ENCODE assay signal across 20 cellular contexts in genomic region chr1:44347280-44347679, GRCh38. TPM values are rescaled to one million over a fixed set of nuclear protein-coding genes. Genes with fewer than 3 reads are reported as not detected.
DNase-seq lines count a peak whose midpoint lies in the region; ATAC-seq and TF ChIP-seq lines count a peak whose summit lies in the region.
"Had no signal": no experiment of that assay in that cellular context is flagged by ENCODE, and none has a peak within 500 bp of the region (broad histone marks: within the 10 kb centered on the region; RNA-seq: fewer than 3 reads in every experiment).

No MANE protein-coding gene starts in this region.

- CTCF ChIA-PET in activated CD8-positive, alpha-beta T cell treated with anti-CD3 and anti-CD28 coated beads, Interleukin-2, amount 10 ng/mL, durations not matched to agents 7 days and 5 days (lab: Charles Lee): interaction anchor here (1.5 kb wide), 1 partner anchor 305 kb away, joined by 6 read pairs; no protein-coding TSS in a partner anchor

- POLR2A ChIA-PET in activated CD8-positive, alpha-beta T cell treated with anti-CD3 and anti-CD28 coated beads, Interleukin-2, amount 10 ng/mL, durations not matched to agents 7 days and 5 days (lab: Charles Lee): no interaction called here

- ATAC-seq in left lung (peak; percentile 58), thoracic aorta (ENCODE audit: insufficient number of reproducible peaks, low FRiP score, low read depth) (peak; percentile 93), GM18907 (IDR thresholded peaks at IDR 0.05; ENCODE audit: unreplicated experiment) (no peak)
- no peak for ATAC-seq in activated CD8-positive, alpha-beta T cell treated with anti-CD3 and anti-CD28 coated beads, Interleukin-2, amount 10 ng/mL, durations not matched to agents 7 days and 5 days
- ATAC-seq: GM12878; pancreas; stimulated activated naive B cell treated with anti-CD40 and anti-IgM and Interleukin-4, amounts not matched to agents 10 μg/mL and 1 μg/mL and 100 μg/mL, for 72 hours had no signal

- no peak for TF ChIP-seq CTCF in brain (conservative IDR thresholded peaks at IDR 0.05)
- no peak for TF ChIP-seq CTCF in left lung (IDR thresholded peaks at IDR 0.05)
- TF ChIP-seq CTCF in thoracic aorta (IDR thresholded peaks at IDR 0.05): no peak

- no peaks in the 10 kb centered on the region for H3K27me3 Mint-ChIP-seq in brain
- no peaks in the 10 kb centered on the region for H3K27me3 Mint-ChIP-seq in activated CD4-positive, alpha-beta T cell treated with anti-CD3 and anti-CD28 coated beads, Interleukin-2, amount 10 ng/mL, durations not matched to agents 24 days and 14 days
- no peaks in the 10 kb centered on the region for H3K27me3 Mint-ChIP-seq in activated CD8-positive, alpha-beta T cell treated with anti-CD3 and anti-CD28 coated beads, Interleukin-2, amount 10 ng/mL, durations not matched to agents 7 days and 5 days (ENCODE audit: low read depth)
- H3K27me3 Mint-ChIP-seq in activated T-helper 2 cell treated with anti-CD3 and anti-CD28 coated beads, Interferon-gamma antibody, Interleukin-2, Interleukin-4, amounts not matched to agents 10 μg/mL and 5 μg/mL and 100 μg/mL, durations not matched to agents 14 hours and 24 hours and 36 hours (ENCODE audit: low read depth): no peaks in the 10 kb centered on the region
- H3K27me3 Mint-ChIP-seq: activated naive CD4-positive, alpha-beta T cell treated with anti-CD3 and anti-CD28 coated beads, Interleukin-2, amount 50 U/mL, for 24 hours; stimulated activated naive B cell treated with anti-CD40 and anti-IgM and Interleukin-4, amounts not matched to agents 10 μg/mL and 1 μg/mL and 100 μg/mL, for 72 hours had no signal

- DNase-seq in EL (peak; percentile 22), left lung (no peak), thoracic aorta (ENCODE audit: low spot score) (no peak)
- no peak for DNase-seq in activated CD4-positive, alpha-beta T cell treated with anti-CD3 and anti-CD28 coated beads, Interleukin-2, amount 10 ng/mL, durations not matched to agents 24 days and 14 days
- no peak for DNase-seq in activated CD8-positive, alpha-beta T cell treated with anti-CD3 and anti-CD28 coated beads, Interleukin-2, amount 10 ng/mL, durations not matched to agents 7 days and 5 days
- no peak for DNase-seq in activated T-helper 2 cell treated with anti-CD3 and anti-CD28 coated beads, Interferon-gamma antibody, Interleukin-2, Interleukin-4, amounts not matched to agents 10 μg/mL and 5 μg/mL and 100 μg/mL, durations not matched to agents 14 hours and 24 hours and 36 hours (ENCODE audit: low spot score)
- DNase-seq: activated CD4-positive, alpha-beta T cell treated with anti-CD3 and anti-CD28 coated beads for 4 hours; AML-193; Caco-2; NCI-H1436; NCI-H226; pancreas; spleen; stimulated activated naive B cell treated with anti-CD40 and anti-IgM and Interleukin-4, amounts not matched to agents 10 μg/mL and 1 μg/mL and 100 μg/mL, for 72 hours; uterus had no signal

- intact Hi-C loops in left lung (cut with DNase I): no loop called here
- intact Hi-C loops in activated CD4-positive, alpha-beta T cell treated with anti-CD3 and anti-CD28 coated beads, Interleukin-2, amount 10 ng/mL, durations not matched to agents 24 days and 14 days (cut with micrococcal nuclease): no loop called here
- intact Hi-C loops in activated T-helper 2 cell treated with anti-CD3 and anti-CD28 coated beads, Interferon-gamma antibody, Interleukin-2, Interleukin-4, amounts not matched to agents 10 μg/mL and 5 μg/mL and 100 μg/mL, durations not matched to agents 14 hours and 24 hours and 36 hours (cut with micrococcal nuclease): no loop called here

- H3K27ac ChIP-seq in left lung (peak overlapping the region in 1 of 2 donors; percentile 14), thoracic aorta (peak overlapping the region; percentile 80 to 87)
- H3K27ac ChIP-seq: cardiac muscle cell, pancreas, uterus had no signal

- H3K36me3 ChIP-seq in left lung: no peaks in the 10 kb centered on the region
- H3K36me3 ChIP-seq in thoracic aorta: no peaks in the 10 kb centered on the region
- H3K36me3 ChIP-seq: cardiac muscle cell, pancreas, uterus had no signal

- H3K4me3 ChIP-seq in left lung: no peak overlapping the region
- H3K4me3 ChIP-seq in thoracic aorta: peak overlapping the region; percentile 14
- H3K4me3 ChIP-seq: cardiac muscle cell, GM12878, pancreas, spleen, uterus had no signal

- H3K4me1 ChIP-seq in left lung (no peaks in the 10 kb centered on the region), thoracic aorta (ENCODE audit: control insufficient read depth in 1 of 2, low read depth in 2 of 2) (peaks cover 24 to 39% of the 10 kb centered on the region in 2 donors)
- H3K4me1 ChIP-seq: Caco-2 had no signal

- peak overlapping the region in 3 of 5 experiments; percentile 16 to 93 (median 58) for H3K27ac Mint-ChIP-seq in brain
- no peak overlapping the region for H3K27ac Mint-ChIP-seq in activated CD4-positive, alpha-beta T cell treated with anti-CD3 and anti-CD28 coated beads, Interleukin-2, amount 10 ng/mL, durations not matched to agents 24 days and 14 days
- H3K27ac Mint-ChIP-seq in activated CD8-positive, alpha-beta T cell treated with anti-CD3 and anti-CD28 coated beads, Interleukin-2, amount 10 ng/mL, durations not matched to agents 7 days and 5 days: no peak overlapping the region
- H3K27ac Mint-ChIP-seq in activated T-helper 2 cell treated with anti-CD3 and anti-CD28 coated beads, Interferon-gamma antibody, Interleukin-2, Interleukin-4, amounts not matched to agents 10 μg/mL and 5 μg/mL and 100 μg/mL, durations not matched to agents 14 hours and 24 hours and 36 hours: no peak overlapping the region
- H3K27ac Mint-ChIP-seq: activated naive CD4-positive, alpha-beta T cell treated with anti-CD3 and anti-CD28 coated beads, Interleukin-2, amount 50 U/mL, for 24 hours; stimulated activated naive B cell treated with anti-CD40 and anti-IgM and Interleukin-4, amounts not matched to agents 10 μg/mL and 1 μg/mL and 100 μg/mL, for 72 hours had no signal

- H3K36me3 Mint-ChIP-seq in brain: peaks cover 13% of the 10 kb centered on the region
- H3K36me3 Mint-ChIP-seq in activated CD4-positive, alpha-beta T cell treated with anti-CD3 and anti-CD28 coated beads, Interleukin-2, amount 10 ng/mL, durations not matched to agents 24 days and 14 days (ENCODE audit: low read depth): peaks cover 3% of the 10 kb centered on the region
- no peaks in the 10 kb centered on the region for H3K36me3 Mint-ChIP-seq in activated CD8-positive, alpha-beta T cell treated with anti-CD3 and anti-CD28 coated beads, Interleukin-2, amount 10 ng/mL, durations not matched to agents 7 days and 5 days (ENCODE audit: low read depth)
- no peaks in the 10 kb centered on the region for H3K36me3 Mint-ChIP-seq in activated T-helper 2 cell treated with anti-CD3 and anti-CD28 coated beads, Interferon-gamma antibody, Interleukin-2, Interleukin-4, amounts not matched to agents 10 μg/mL and 5 μg/mL and 100 μg/mL, durations not matched to agents 14 hours and 24 hours and 36 hours (ENCODE audit: low read depth)

- H3K9me3 Mint-ChIP-seq in brain: no peaks in the 10 kb centered on the region
- H3K9me3 Mint-ChIP-seq in activated CD4-positive, alpha-beta T cell treated with anti-CD3 and anti-CD28 coated beads, Interleukin-2, amount 10 ng/mL, durations not matched to agents 24 days and 14 days: no peaks in the 10 kb centered on the region
- no peaks in the 10 kb centered on the region for H3K9me3 Mint-ChIP-seq in activated CD8-positive, alpha-beta T cell treated with anti-CD3 and anti-CD28 coated beads, Interleukin-2, amount 10 ng/mL, durations not matched to agents 7 days and 5 days (ENCODE audit: insufficient read depth)
- no peaks in the 10 kb centered on the region for H3K9me3 Mint-ChIP-seq in activated T-helper 2 cell treated with anti-CD3 and anti-CD28 coated beads, Interferon-gamma antibody, Interleukin-2, Interleukin-4, amounts not matched to agents 10 μg/mL and 5 μg/mL and 100 μg/mL, durations not matched to agents 14 hours and 24 hours and 36 hours
- H3K9me3 Mint-ChIP-seq: activated naive CD4-positive, alpha-beta T cell treated with anti-CD3 and anti-CD28 coated beads, Interleukin-2, amount 50 U/mL, for 24 hours; stimulated activated naive B cell treated with anti-CD40 and anti-IgM and Interleukin-4, amounts not matched to agents 10 μg/mL and 1 μg/mL and 100 μg/mL, for 72 hours had no signal

- peak overlapping the region in 1 of 5 experiments; percentile 70 for H3K4me3 Mint-ChIP-seq in brain
- no peak overlapping the region for H3K4me3 Mint-ChIP-seq in activated CD4-positive, alpha-beta T cell treated with anti-CD3 and anti-CD28 coated beads, Interleukin-2, amount 10 ng/mL, durations not matched to agents 24 days and 14 days
- H3K4me3 Mint-ChIP-seq in activated CD8-positive, alpha-beta T cell treated with anti-CD3 and anti-CD28 coated beads, Interleukin-2, amount 10 ng/mL, durations not matched to agents 7 days and 5 days: no peak overlapping the region
- H3K4me3 Mint-ChIP-seq in activated T-helper 2 cell treated with anti-CD3 and anti-CD28 coated beads, Interferon-gamma antibody, Interleukin-2, Interleukin-4, amounts not matched to agents 10 μg/mL and 5 μg/mL and 100 μg/mL, durations not matched to agents 14 hours and 24 hours and 36 hours (ENCODE audit: low read depth): no peak overlapping the region
- H3K4me3 Mint-ChIP-seq: activated naive CD4-positive, alpha-beta T cell treated with anti-CD3 and anti-CD28 coated beads, Interleukin-2, amount 50 U/mL, for 24 hours; stimulated activated naive B cell treated with anti-CD40 and anti-IgM and Interleukin-4, amounts not matched to agents 10 μg/mL and 1 μg/mL and 100 μg/mL, for 72 hours had no signal

- H3K9me3 ChIP-seq in left lung: no peaks in the 10 kb centered on the region
- no peaks in the 10 kb centered on the region for H3K9me3 ChIP-seq in thoracic aorta
- H3K9me3 ChIP-seq: Caco-2, pancreas, spleen, uterus had no signal

- H3K27me3 ChIP-seq in left lung (no peaks in the 10 kb centered on the region), thoracic aorta (replicated peaks; ENCODE audit: insufficient read depth) (no peaks in the 10 kb centered on the region)
- H3K27me3 ChIP-seq: cardiac muscle cell, pancreas, spleen, uterus had no signal

- H3K4me1 Mint-ChIP-seq in brain: peaks cover 65% of the 10 kb centered on the region
- peaks cover 2% of the 10 kb centered on the region for H3K4me1 Mint-ChIP-seq in activated CD4-positive, alpha-beta T cell treated with anti-CD3 and anti-CD28 coated beads, Interleukin-2, amount 10 ng/mL, durations not matched to agents 24 days and 14 days
- no peaks in the 10 kb centered on the region for H3K4me1 Mint-ChIP-seq in activated CD8-positive, alpha-beta T cell treated with anti-CD3 and anti-CD28 coated beads, Interleukin-2, amount 10 ng/mL, durations not matched to agents 7 days and 5 days (ENCODE audit: low read depth)
- H3K4me1 Mint-ChIP-seq in activated T-helper 2 cell treated with anti-CD3 and anti-CD28 coated beads, Interferon-gamma antibody, Interleukin-2, Interleukin-4, amounts not matched to agents 10 μg/mL and 5 μg/mL and 100 μg/mL, durations not matched to agents 14 hours and 24 hours and 36 hours (ENCODE audit: low read depth): peaks cover 4% of the 10 kb centered on the region

RNA-seq across cellular contexts. Expression of gene ERI3, which starts 7.8 kb away (rescaled TPM):
- polyA plus RNA-seq in brain (ENCODE audit: insufficient read depth, low read depth, low replicate concordance): 138 TPM
- total RNA-seq in left lung (10 to 100 TPM; 44.5 to 46.9 TPM), thoracic aorta (10 to 100 TPM; 41.5 to 96.3 TPM)
- 50.2 and 53.2 TPM in 2 replicates for total RNA-seq in activated CD4-positive, alpha-beta T cell treated with anti-CD3 and anti-CD28 coated beads, Interleukin-2, amount 10 ng/mL, durations not matched to agents 24 days and 14 days
- 10 to 100 TPM; 33.1 to 33.2 TPM for total RNA-seq in activated CD8-positive, alpha-beta T cell treated with anti-CD3 and anti-CD28 coated beads, Interleukin-2, amount 10 ng/mL, durations not matched to agents 7 days and 5 days
- 40.6 and 43.5 TPM in 2 replicates for total RNA-seq in activated T-helper 2 cell treated with anti-CD3 and anti-CD28 coated beads, Interferon-gamma antibody, Interleukin-2, Interleukin-4, amounts not matched to agents 10 μg/mL and 5 μg/mL and 100 μg/mL, durations not matched to agents 14 hours and 24 hours and 36 hours

RNA-seq across cellular contexts. Expression of gene RNF220, which starts 57.8 kb away (rescaled TPM):
- polyA plus RNA-seq in brain (ENCODE audit: insufficient read depth, low read depth, low replicate concordance): 120 TPM
- total RNA-seq in left lung: 10 to 100 TPM; 50.8 to 58.9 TPM
- total RNA-seq in thoracic aorta: 100 to 1,000 TPM; 121 to 125 TPM
- total RNA-seq in activated CD4-positive, alpha-beta T cell treated with anti-CD3 and anti-CD28 coated beads, Interleukin-2, amount 10 ng/mL, durations not matched to agents 24 days and 14 days: 101 and 102 TPM in 2 replicates
- 10 to 100 TPM; 79.5 to 87.2 TPM for total RNA-seq in activated CD8-positive, alpha-beta T cell treated with anti-CD3 and anti-CD28 coated beads, Interleukin-2, amount 10 ng/mL, durations not matched to agents 7 days and 5 days
- total RNA-seq in activated T-helper 2 cell treated with anti-CD3 and anti-CD28 coated beads, Interferon-gamma antibody, Interleukin-2, Interleukin-4, amounts not matched to agents 10 μg/mL and 5 μg/mL and 100 μg/mL, durations not matched to agents 14 hours and 24 hours and 36 hours: 88.0 and 89.5 TPM in 2 replicates

Comparison
In these comparisons a context has a peak if more than half of its experiments do, and no peak if none do; other contexts are left out.
1. H3K27ac Mint-ChIP-seq: peak in brain (3 of 5); none in activated CD4-positive, alpha-beta T cell treated with anti-CD3 and anti-CD28 coated beads, Interleukin-2, amount 10 ng/mL, durations not matched to agents 24 days and 14 days (single experiment), activated CD8-positive, alpha-beta T cell treated with anti-CD3 and anti-CD28 coated beads, Interleukin-2, amount 10 ng/mL, durations not matched to agents 7 days and 5 days (single experiment) and activated T-helper 2 cell treated with anti-CD3 and anti-CD28 coated beads, Interferon-gamma antibody, Interleukin-2, Interleukin-4, amounts not matched to agents 10 μg/mL and 5 μg/mL and 100 μg/mL, durations not matched to agents 14 hours and 24 hours and 36 hours (single experiment).
2. ATAC-seq: peak in left lung (single experiment) and thoracic aorta (single experiment); none in GM18907 (single experiment) and activated CD8-positive, alpha-beta T cell treated with anti-CD3 and anti-CD28 coated beads, Interleukin-2, amount 10 ng/mL, durations not matched to agents 7 days and 5 days (single experiment).